In genomic region chr2:46331099-46331766, GRCh38 we compare ENCODE assay signal across 10 cellular contexts. TPM values are rescaled to one million over a fixed set of nuclear protein-coding genes. Genes with fewer than 3 reads are reported as not detected.
DNase-seq lines count a peak whose midpoint lies in the region; ATAC-seq, FAIRE-seq and TF ChIP-seq lines count a peak whose summit lies in the region.
"Had no signal": no experiment of that assay in that cellular context is flagged by ENCODE, and none has a peak within 500 bp of the region (broad histone marks: within the 10 kb centered on the region; RNA-seq: fewer than 3 reads in every experiment).

No MANE protein-coding gene starts in this region.

- H3K9me1 ChIP-seq in keratinocyte (ENCODE audit: control insufficient read depth, extremely low read depth, insufficient read depth, low read length): no peaks in the 10 kb centered on the region

- H4K20me1 ChIP-seq in keratinocyte (ENCODE audit: control insufficient read depth, extremely low read depth, insufficient read depth, low read length) (no peaks in the 10 kb centered on the region), smooth muscle cell (ENCODE audit: low read depth) (peaks cover 42% of the 10 kb centered on the region)

- H3K79me2 ChIP-seq in keratinocyte (ENCODE audit: control insufficient read depth, insufficient read depth, low read length): peaks cover 53% of the 10 kb centered on the region
- H3K79me2 ChIP-seq in smooth muscle cell (ENCODE audit: low read depth): peaks cover 45% of the 10 kb centered on the region

- H3K27me3 ChIP-seq in keratinocyte (ENCODE audit: control insufficient read depth, extremely low read depth, insufficient read depth, low read length) (no peaks in the 10 kb centered on the region), smooth muscle cell (ENCODE audit: low read depth) (no peaks in the 10 kb centered on the region)

- H3F3A ChIP-seq in smooth muscle cell (ENCODE audit: low read depth): peaks cover 62% of the 10 kb centered on the region

- H3K36me3 ChIP-seq in keratinocyte (ENCODE audit: control insufficient read depth in 2 of 2, extremely low read depth in 1 of 2, insufficient read depth in 2 of 2, low read length in 2 of 2): peaks cover 0 to 5% of the 10 kb centered on the region in 2 experiments
- no peaks in the 10 kb centered on the region for H3K36me3 ChIP-seq in smooth muscle cell (ENCODE audit: low read depth)

- no peak for ATAC-seq in HG03025 (IDR thresholded peaks at IDR 0.05; ENCODE audit: low FRiP score, unreplicated experiment)

- WGBS in smooth muscle cell (ENCODE audit: low lambda C conversion rate): 16% methylated on average over 8 of the region's 8 CpGs

- no peak for FAIRE-seq in keratinocyte (lab: Jason Lieb, UNC)

- peak; percentile 41 for DNase-seq in GM03348 (ENCODE audit: low spot score)
- DNase-seq in cardiac fibroblast (ENCODE audit: low read depth in 2 of 2): no peak
- no peak for DNase-seq in keratinocyte (ENCODE audit: low read depth, low spot score)
- DNase-seq in smooth muscle cell (lab: John Stamatoyannopoulos, UW; ENCODE audit: unreplicated experiment): no peak
- no peak for DNase-seq in NCI-H748 (lab: John Stamatoyannopoulos, UW; ENCODE audit: unreplicated experiment)
- no peak for DNase-seq in activated CD4-positive, alpha-beta T cell treated with anti-CD3 and anti-CD28 coated beads for 4 hours
- DNase-seq in NCI-H187 treated with DMSO at 0.1 percent for 48 hours (lab: John Stamatoyannopoulos, UW): no peak
- DNase-seq: cortex of kidney, NCI-H1105 treated with DMSO at 0.1 percent for 48 hours had no signal

- H3K9me3 ChIP-seq in keratinocyte (ENCODE audit: control insufficient read depth, low read depth, low read length): no peaks in the 10 kb centered on the region
- no peaks in the 10 kb centered on the region for H3K9me3 ChIP-seq in smooth muscle cell (replicated peaks; ENCODE audit: low read depth)

- H3K27ac ChIP-seq in keratinocyte (ENCODE audit: control insufficient read depth, insufficient read depth, low read length): peak overlapping the region; percentile 92
- H3K27ac ChIP-seq in smooth muscle cell (ENCODE audit: low read depth): peak overlapping the region; percentile 96

- dilution Hi-C loops in keratinocyte (cut with MboI; ENCODE audit: extremely low pct_ligation_motif_present, low sequenced_read_pairs): no loop called here

- no peak overlapping the region for H2AFZ ChIP-seq in keratinocyte (ENCODE audit: control insufficient read depth, low read length)
- H2AFZ ChIP-seq in smooth muscle cell (ENCODE audit: low read depth): no peak overlapping the region

- peak; percentile 1 for TF ChIP-seq CTCF in cardiac fibroblast (IDR thresholded peaks at IDR 0.05; ENCODE audit: low read depth, low read length)
- no peak for TF ChIP-seq CTCF in keratinocyte (optimal IDR thresholded peaks at IDR 0.05 in 1 of 3, IDR thresholded peaks at IDR 0.05 in 1 of 3, conservative IDR thresholded peaks at IDR 0.05 in 1 of 3; ENCODE audit: extremely low read depth in 1 of 3, insufficient read depth in 2 of 3, low read length in 3 of 3)
- no peak for TF ChIP-seq CTCF in smooth muscle cell (IDR thresholded peaks at IDR 0.05; ENCODE audit: borderline replicate concordance, insufficient read depth, poor library complexity, severe bottlenecking)

- H3K4me3 ChIP-seq in cardiac fibroblast (replicated peaks in 1 of 2; ENCODE audit: low read depth in 2 of 2, low read length in 2 of 2) (no peak overlapping the region), keratinocyte (ENCODE audit: control insufficient read depth in 2 of 3, extremely low read depth in 1 of 3, insufficient read depth in 2 of 3, low read depth in 1 of 3, low read length in 3 of 3) (no peak overlapping the region), smooth muscle cell (peak overlapping the region; percentile 7)

- peaks cover 99% of the 10 kb centered on the region for H3K4me1 ChIP-seq in keratinocyte (ENCODE audit: control insufficient read depth, extremely low read depth, insufficient read depth, low read length)
- peaks cover 43% of the 10 kb centered on the region for H3K4me1 ChIP-seq in smooth muscle cell (ENCODE audit: low read depth)

- H3K9ac ChIP-seq in keratinocyte (ENCODE audit: control insufficient read depth, extremely low read depth, insufficient read depth, low read length) (peak overlapping the region; percentile 76), smooth muscle cell (ENCODE audit: low read depth) (peak overlapping the region; percentile 17)

- H3K4me2 ChIP-seq in keratinocyte (ENCODE audit: control insufficient read depth, extremely low read depth, insufficient read depth, low read depth, low read length) (peak overlapping the region; percentile 83), smooth muscle cell (peak overlapping the region; percentile 76)

RNA-seq across cellular contexts. Expression of gene EPAS1, which starts 34.0 kb away (rescaled TPM):
- polyA plus RNA-seq in keratinocyte: 91.0 to 153 TPM (median 96.7 TPM) in 3 replicates
- 38.1 TPM for polyA plus RNA-seq in keratinocyte (2011; ENCODE audit: low read depth)
- polyA plus RNA-seq in keratinocyte (2011; cell fraction: cytosol; rRNA removed): 102 and 135 TPM in 2 replicates
- polyA plus RNA-seq in keratinocyte (2011; cell fraction: nucleus; rRNA removed): 154 and 178 TPM in 2 replicates
- 76.1 and 76.9 TPM in 2 replicates for polyA plus RNA-seq in keratinocyte (2012; ENCODE audit: low replicate concordance)
- polyA minus RNA-seq in keratinocyte: 99.9 to 166 TPM (median 147 TPM) in 3 replicates
- 168 TPM for polyA minus RNA-seq in keratinocyte (2011; cell fraction: cytosol; rRNA and poly(A)+ RNA removed)
- polyA minus RNA-seq in keratinocyte (2011; cell fraction: nucleus; rRNA and poly(A)+ RNA removed): 123 and 210 TPM in 2 replicates
- total RNA-seq in smooth muscle cell: 57.5 and 91.6 TPM in 2 replicates
- polyA plus RNA-seq in smooth muscle cell: 31.7 and 61.5 TPM in 2 replicates
